Comparison of ENCODE assay signal across 9 cellular contexts in genomic region chr4:102612824-102613366, GRCh38.
DNase-seq lines count a peak whose midpoint lies in the region; ATAC-seq and TF ChIP-seq lines count a peak whose summit lies in the region.
"Had no signal": no experiment of that assay in that cellular context is flagged by ENCODE, and none has a peak within 500 bp of the region (broad histone marks: within the 10 kb centered on the region; RNA-seq: fewer than 3 reads in every experiment).

No MANE protein-coding gene starts in this region.

- H3K27me3 Mint-ChIP-seq in central memory CD8-positive, alpha-beta T cell, result no peaks in the 10 kb centered on the region

- no peak overlapping the region for H3K4me3 ChIP-seq in smooth muscle cell

- POLR2A ChIA-PET in RWPE1 (lab: Yijun Ruan, JAX; ENCODE audit: low non-redundant PET), result interaction anchor here (0.7 kb wide), 1 partner anchor 215 kb away, joined by 3 read pairs; the partner anchor contains the start of gene UBE2D3

- 88% methylated on average over 11 of the region's 11 CpGs for WGBS in smooth muscle cell (ENCODE audit: low lambda C conversion rate)

- H3K9me3 Mint-ChIP-seq in central memory CD8-positive, alpha-beta T cell, result no peaks in the 10 kb centered on the region

- no peak overlapping the region for H2AFZ ChIP-seq in smooth muscle cell (ENCODE audit: low read depth)

- DNase-seq in RWPE1 (ENCODE audit: low spot score) (peak; percentile 47), smooth muscle cell (lab: John Stamatoyannopoulos, UW; ENCODE audit: unreplicated experiment) (no peak), EL (no peak), iPS-NIHi11 (ENCODE audit: low spot score) (no peak)
- DNase-seq in central memory CD8-positive, alpha-beta T cell (ENCODE audit: low spot score in 2 of 2), result peak in 1 of 2 donors; percentile 41
- DNase-seq: H7 had no signal

- peak overlapping the region; percentile 96 for H3K27ac Mint-ChIP-seq in central memory CD8-positive, alpha-beta T cell (ENCODE audit: low read depth)

- H3K4me3 Mint-ChIP-seq in central memory CD8-positive, alpha-beta T cell, result peak overlapping the region; percentile 82

- peaks cover 55% of the 10 kb centered on the region for H3K36me3 Mint-ChIP-seq in central memory CD8-positive, alpha-beta T cell (ENCODE audit: insufficient read depth)

- no peaks in the 10 kb centered on the region for H3K4me1 ChIP-seq in smooth muscle cell (ENCODE audit: low read depth)

- no peaks in the 10 kb centered on the region for H3K9me3 ChIP-seq in smooth muscle cell (replicated peaks; ENCODE audit: low read depth)

- peaks cover 30% of the 10 kb centered on the region for H3K36me3 ChIP-seq in smooth muscle cell (ENCODE audit: low read depth)

- no peak overlapping the region for H3K9ac ChIP-seq in smooth muscle cell (ENCODE audit: low read depth)

- H3F3A ChIP-seq in smooth muscle cell (ENCODE audit: low read depth), result no peaks in the 10 kb centered on the region

- TF ChIP-seq CTCF in RWPE1 (conservative IDR thresholded peaks at IDR 0.05; ENCODE audit: low read depth), result no peak
- no peak for TF ChIP-seq CTCF in smooth muscle cell (IDR thresholded peaks at IDR 0.05; ENCODE audit: borderline replicate concordance, insufficient read depth, poor library complexity, severe bottlenecking)

- no peaks in the 10 kb centered on the region for H3K79me2 ChIP-seq in smooth muscle cell (ENCODE audit: low read depth)

- CTCF ChIA-PET in RWPE1 (lab: Yijun Ruan, JAX), result no interaction called here

- H3K27me3 ChIP-seq in smooth muscle cell (ENCODE audit: low read depth), result no peaks in the 10 kb centered on the region

- ATAC-seq in GM19438 (IDR thresholded peaks at IDR 0.05; ENCODE audit: low read depth, unreplicated experiment), result peak; percentile 65
- ATAC-seq in central memory CD8-positive, alpha-beta T cell (replicated peaks; ENCODE audit: extremely low read depth, poor library complexity, severe bottlenecking), result peak; percentile 90
- no peak for ATAC-seq in HG03378 (IDR thresholded peaks at IDR 0.05; ENCODE audit: unreplicated experiment)
- ATAC-seq in HG02623 (IDR thresholded peaks at IDR 0.05; ENCODE audit: unreplicated experiment), result no peak

- H3K27ac ChIP-seq in RWPE1, result 0 out of 2 replicates have a peak overlapping the region, but pooled peaks have one; percentile 11
- peak overlapping the region; percentile 40 for H3K27ac ChIP-seq in smooth muscle cell (ENCODE audit: low read depth)

- H4K20me1 ChIP-seq in smooth muscle cell (ENCODE audit: low read depth), result no peaks in the 10 kb centered on the region

- H3K4me1 Mint-ChIP-seq in central memory CD8-positive, alpha-beta T cell, result peaks cover 48% of the 10 kb centered on the region

- no peak overlapping the region for H3K4me2 ChIP-seq in smooth muscle cell

Comparison
In these comparisons a context has a peak if more than half of its experiments do, and no peak if none do; other contexts are left out.
1. ATAC-seq: peak in GM19438 (single experiment) and central memory CD8-positive, alpha-beta T cell (single experiment); none in HG03378 (single experiment) and HG02623 (single experiment).